ENCODE assay signal across 8 cellular contexts in the genomic region with DNA sequence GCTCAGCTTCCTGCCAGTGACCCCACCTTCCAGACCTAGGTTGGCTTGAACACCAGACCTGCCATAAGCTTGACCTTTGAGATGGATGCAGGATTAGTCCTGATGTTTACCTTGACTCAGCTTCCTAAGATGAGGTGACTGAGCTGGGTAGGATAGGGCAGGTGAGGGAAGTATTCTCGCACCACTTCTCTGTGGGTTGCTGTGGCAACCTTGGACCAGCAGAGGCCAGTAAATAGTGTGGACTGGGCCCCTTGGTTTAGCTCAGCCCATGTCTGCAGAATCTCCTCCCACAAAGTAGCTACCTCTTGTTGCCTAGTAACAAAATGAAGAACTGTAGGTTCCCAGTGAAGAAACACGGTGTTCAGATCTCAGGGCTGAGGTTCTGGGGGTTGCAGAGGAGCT. TPM values are rescaled to one million over a fixed set of nuclear protein-coding genes. Genes with fewer than 3 reads are reported as not detected.
DNase-seq lines count a peak whose midpoint lies in the region; ATAC-seq and TF ChIP-seq lines count a peak whose summit lies in the region.

No MANE protein-coding gene starts in this region.

- peaks cover 8% of the 10 kb centered on the region; the same call in 1 of the 2 replicates for H3K79me2 ChIP-seq in MM.1S (ENCODE audit: low read length)

- no peak overlapping the region for H3K4me2 ChIP-seq in MM.1S (ENCODE audit: low read depth, low read length)

- ATAC-seq in gastroesophageal sphincter (no peak), GM21381 (IDR thresholded peaks at IDR 0.05; ENCODE audit: unreplicated experiment) (no peak)

- no peaks in the 10 kb centered on the region for H3K9me2 ChIP-seq in MM.1S (replicated peaks; ENCODE audit: insufficient read depth, low read length)

- H3K27ac ChIP-seq in MM.1S (ENCODE audit: low read length) (no peak overlapping the region; the same call in 1 of the 2 replicates), brain microvascular endothelial cell (no peak overlapping the region), mucosa of rectum (ENCODE audit: low read depth in 2 of 2, low read length in 2 of 2) (peak overlapping the region; percentile 49 to 67), gastroesophageal sphincter (no peak overlapping the region)

- peak; percentile 52 for TF ChIP-seq CTCF in MM.1S (IDR thresholded peaks at IDR 0.05; ENCODE audit: low read length)
- peak; percentile 66 for TF ChIP-seq CTCF in brain microvascular endothelial cell (IDR thresholded peaks at IDR 0.05; ENCODE audit: low read depth, low read length, missing control alignments)
- TF ChIP-seq CTCF in gastroesophageal sphincter (IDR thresholded peaks at IDR 0.05), result no peak

- no peaks in the 10 kb centered on the region for H4K20me1 ChIP-seq in MM.1S (ENCODE audit: insufficient read depth, low read length)

- peaks cover 35% of the 10 kb centered on the region for H3K4me1 ChIP-seq in MM.1S (ENCODE audit: low read length)
- H3K4me1 ChIP-seq in mucosa of rectum (ENCODE audit: control insufficient read depth in 2 of 2, insufficient read depth in 2 of 2, low read length in 2 of 2), result peaks cover 46 to 57% of the 10 kb centered on the region in 2 donors
- H3K4me1 ChIP-seq in gastroesophageal sphincter, result peaks cover 0 to 23% (median 0%) of the 10 kb centered on the region in 3 donors

- H3K9me3 ChIP-seq in MM.1S (replicated peaks; ENCODE audit: insufficient read depth, low read length) (no peaks in the 10 kb centered on the region), mucosa of rectum (ENCODE audit: control insufficient read depth in 2 of 2, low read length in 2 of 2) (no peaks in the 10 kb centered on the region), gastroesophageal sphincter (no peaks in the 10 kb centered on the region)

- peaks cover 29% of the 10 kb centered on the region for H3F3A ChIP-seq in MM.1S (ENCODE audit: insufficient read depth, low read length)

- no peak overlapping the region for H3K4me3 ChIP-seq in MM.1S (ENCODE audit: low read length)
- no peak overlapping the region for H3K4me3 ChIP-seq in brain microvascular endothelial cell (ENCODE audit: low read depth, low read length)
- H3K4me3 ChIP-seq in mucosa of rectum (ENCODE audit: low read length in 2 of 2), result no peak overlapping the region
- H3K4me3 ChIP-seq in gastroesophageal sphincter, result no peak overlapping the region

- TF ChIP-seq POLR2A in gastroesophageal sphincter (IDR thresholded peaks at IDR 0.05), result no peak

- no peaks in the 10 kb centered on the region for H3K36me3 ChIP-seq in MM.1S (replicated peaks; ENCODE audit: insufficient read depth, low read length)
- no peaks in the 10 kb centered on the region for H3K36me3 ChIP-seq in brain microvascular endothelial cell (replicated peaks)
- H3K36me3 ChIP-seq in mucosa of rectum (ENCODE audit: control insufficient read depth in 2 of 2, insufficient read depth in 2 of 2, low read length in 2 of 2), result peaks cover 6 to 26% of the 10 kb centered on the region in 2 donors
- no peaks in the 10 kb centered on the region for H3K36me3 ChIP-seq in gastroesophageal sphincter

- TF ChIP-seq EP300 in gastroesophageal sphincter (IDR thresholded peaks at IDR 0.05), result no peak

- H3K27me3 ChIP-seq in MM.1S (replicated peaks; ENCODE audit: insufficient read depth, low read length) (no peaks in the 10 kb centered on the region), brain microvascular endothelial cell (replicated peaks) (no peaks in the 10 kb centered on the region), mucosa of rectum (ENCODE audit: control insufficient read depth in 2 of 2, insufficient read depth in 2 of 2, low read length in 2 of 2) (no peaks in the 10 kb centered on the region), gastroesophageal sphincter (no peaks in the 10 kb centered on the region)

- H2AFZ ChIP-seq in MM.1S (ENCODE audit: low read length), result no peak overlapping the region

- H3K9ac ChIP-seq in MM.1S (ENCODE audit: low read length) (no peak overlapping the region), mucosa of rectum (ENCODE audit: low read depth in 1 of 2, low read length in 2 of 2) (peak overlapping the region in 1 of 2 donors; percentile 5)

- in situ Hi-C loops in brain microvascular endothelial cell (cut with HindIII; ENCODE audit: low pct_ligation_motif_present, low sequenced_read_pairs), result no loop called here

- peak; percentile 55 for DNase-seq in GDM1 (lab: John Stamatoyannopoulos, UW)
- peak; percentile 46 for DNase-seq in MM.1S
- DNase-seq in brain microvascular endothelial cell, result peak; percentile 45
- DNase-seq in NCI-H1092 (lab: John Stamatoyannopoulos, UW), result no peak
- no peak for DNase-seq in NCI-H1930 (lab: John Stamatoyannopoulos, UW)

- WGBS in gastroesophageal sphincter (ENCODE audit: low coverage in 1 of 2), 2 donors, result 83% methylated on average over 1 of the region's 2 CpGs; no CpG with 5 or more reads in 1 of the 2 donors

RNA-seq across cellular contexts. Expression of a gene that starts 8.4 kb away (rescaled TPM):
- total RNA-seq in gastroesophageal sphincter, result 1 to 10 TPM; 3.5 to 8.5 (median 6.2) TPM

Comparison
In these comparisons a context has a peak if more than half of its experiments do, and no peak if none do; other contexts are left out.
1. DNase-seq: peak in GDM1 (single experiment), MM.1S (single experiment) and brain microvascular endothelial cell (single experiment); none in NCI-H1092 (single experiment) and NCI-H1930 (0 of 2).
2. H3K27ac ChIP-seq: peak in mucosa of rectum (2 of 2); none in MM.1S (single experiment), brain microvascular endothelial cell (single experiment) and gastroesophageal sphincter (0 of 4).
3. CTCF ChIP-seq: peak in MM.1S (single experiment) and brain microvascular endothelial cell (single experiment); none in gastroesophageal sphincter (0 of 4).